Comparison of ENCODE assay signal across 8 cellular contexts in the genomic region with DNA sequence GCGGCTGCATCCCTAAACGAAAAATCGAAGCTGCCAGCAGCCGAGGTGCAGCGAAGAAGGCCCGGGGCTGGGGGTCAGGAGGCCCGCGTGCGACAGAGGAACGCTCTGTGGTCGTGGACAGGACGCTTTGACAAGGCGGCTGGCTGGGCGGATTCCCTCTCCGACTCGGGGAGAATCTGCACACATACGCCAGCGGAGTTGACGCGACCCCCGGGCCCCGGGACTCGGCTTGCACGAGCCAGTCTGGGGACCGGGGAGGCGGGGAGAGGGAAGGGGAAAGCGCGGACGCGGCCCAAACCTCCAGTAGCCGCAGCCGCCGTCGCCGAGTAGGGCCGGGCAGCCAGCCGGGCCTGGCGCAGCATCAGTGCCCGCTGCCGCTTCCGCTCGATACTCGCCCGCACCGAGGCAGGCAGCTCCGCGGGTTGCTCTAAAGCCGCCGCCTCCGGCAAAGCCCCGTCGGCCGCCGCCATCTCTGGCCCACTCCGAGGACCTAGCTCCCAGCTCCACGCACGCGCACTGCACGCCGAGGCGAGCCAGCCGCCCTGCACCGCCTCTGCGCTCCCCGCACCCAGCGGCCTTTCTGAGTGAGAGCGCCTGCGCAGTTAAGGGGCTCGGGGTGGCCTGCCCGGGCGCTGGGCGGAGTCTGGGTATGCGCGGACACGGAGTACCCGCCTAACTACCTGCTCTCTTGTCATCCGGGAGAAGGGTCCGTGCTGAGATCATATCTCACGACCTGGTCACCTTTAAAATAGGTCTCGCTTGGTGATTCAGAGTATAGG. TPM values are rescaled to one million over a fixed set of nuclear protein-coding genes. Genes with fewer than 3 reads are reported as not detected.
A peak's percentile ranks its signal among the peaks of the same experiment; 100 is the strongest.
DNase-seq lines count a peak whose midpoint lies in the region; ATAC-seq, FAIRE-seq and TF ChIP-seq lines count a peak whose summit lies in the region.

A gene (minus strand): TSS at position 518 of the 779 bp plus-strand sequence. CDS start 48 bp downstream, at position 470.

- DNase-seq in AG04449 (ENCODE audit: low read depth, low spot score): peak; percentile 36
- DNase-seq in NCI-H2196 (lab: John Stamatoyannopoulos, UW; ENCODE audit: unreplicated experiment): peak; percentile 97
- DNase-seq in WERI-Rb-1: peak; percentile 99
- DNase-seq in breast epithelium (ENCODE audit: low spot score in 2 of 2): peak; percentile 92 to 96
- DNase-seq in iPS-NIHi11 (ENCODE audit: low spot score): peak; percentile 99
- DNase-seq in small intestine: peak; percentile 98

- no peaks in the 10 kb centered on the region for H3K27me3 ChIP-seq in WERI-Rb-1 (ENCODE audit: insufficient read depth, low read depth, severe bottlenecking)
- H3K27me3 ChIP-seq in breast epithelium: no peaks in the 10 kb centered on the region
- H3K27me3 ChIP-seq in small intestine (ENCODE audit: control insufficient read depth in 2 of 2, insufficient read depth in 2 of 2, low read length in 2 of 2): no peaks in the 10 kb centered on the region

- H3K4me1 ChIP-seq in breast epithelium: peaks cover 0 to 16% of the 10 kb centered on the region in 2 donors
- peaks cover 5 to 13% of the 10 kb centered on the region in 2 donors for H3K4me1 ChIP-seq in small intestine (ENCODE audit: control insufficient read depth in 2 of 2, insufficient read depth in 1 of 2, low read depth in 1 of 2, low read length in 1 of 2)

- H3K27ac ChIP-seq in WERI-Rb-1 (peak within 1 kb of the TSS; percentile 84), breast epithelium (peak within 1 kb of the TSS; percentile 93 to 97), small intestine (ENCODE audit: low read depth in 1 of 2, low read length in 1 of 2) (peak within 1 kb of the TSS; percentile 71 to 97)

- 0% methylated on average over 53 to 80 of the region's 80 CpGs for WGBS in small intestine, 3 donors

- H3K4me3 ChIP-seq in AG04449 (ENCODE audit: low read depth, low read length) (peak within 1 kb of the TSS; percentile 75), WERI-Rb-1 (ENCODE audit: low read depth, low read length) (peak within 1 kb of the TSS; percentile 96), breast epithelium (peak within 1 kb of the TSS; percentile 84 to 89 (median 87)), small intestine (ENCODE audit: low read depth in 1 of 2, low read length in 2 of 2) (peak within 1 kb of the TSS; percentile 83 to 91)

- H3K36me3 ChIP-seq in WERI-Rb-1 (peaks cover 21% of the 10 kb centered on the region), breast epithelium (no peaks in the 10 kb centered on the region), small intestine (ENCODE audit: control insufficient read depth in 2 of 2, insufficient read depth in 2 of 2, low read length in 2 of 2) (no peaks in the 10 kb centered on the region)

- H3K9me3 ChIP-seq in WERI-Rb-1 (ENCODE audit: severe bottlenecking) (no peaks in the 10 kb centered on the region), breast epithelium (no peaks in the 10 kb centered on the region), small intestine (ENCODE audit: control insufficient read depth, low read depth) (no peaks in the 10 kb centered on the region)

- intact Hi-C loops in breast epithelium (cut with DNase I; ENCODE audit: low total_unique reads): no loop called here

- no peak for TF ChIP-seq CTCF in AG04449 (IDR thresholded peaks at IDR 0.05; ENCODE audit: insufficient read depth, low read length, missing control alignments)
- no peak for TF ChIP-seq CTCF in WERI-Rb-1 (IDR thresholded peaks at IDR 0.05; ENCODE audit: low read depth, low read length)
- TF ChIP-seq CTCF in breast epithelium (IDR thresholded peaks at IDR 0.05): peak in 1 of 3 donors; percentile 8

- FAIRE-seq in small intestine (lab: Jason Lieb, UNC): no peak

- peak; percentile 64 for TF ChIP-seq POLR2A in breast epithelium (IDR thresholded peaks at IDR 0.05)

- CTCF ChIA-PET in AG04449 (lab: Yijun Ruan, JAX): interaction anchor here (0.8 to 4.8 kb wide), 8 partner anchors 11 to 227 kb away, joined by 3 to 30 read pairs (median 4); a partner anchor contains a TSS

- POLR2A ChIA-PET in AG04449 (lab: Yijun Ruan, JAX): interaction anchor here (0.9 to 1.4 kb wide), 2 partner anchors 23 to 225 kb away, joined by 4 read pairs; a partner anchor contains a TSS

- peak; percentile 79 for ATAC-seq in GM18870 (IDR thresholded peaks at IDR 0.05; ENCODE audit: unreplicated experiment)
- peak; percentile 93 for ATAC-seq in HG03108 (IDR thresholded peaks at IDR 0.05; ENCODE audit: unreplicated experiment)

RNA-seq across cellular contexts. Expression of the gene that starts here (rescaled TPM):
- 10 to 100 TPM; 15.4 to 16.8 (median 16.7) TPM for total RNA-seq in breast epithelium
- polyA plus RNA-seq in small intestine: 10 to 100 TPM; 15.4 to 21.6 (median 19.2) TPM

Comparison
In these comparisons a context has a peak if more than half of its experiments do, and no peak if none do; other contexts are left out.
1. Peak in every context shown above with its lines: DNase-seq, ATAC-seq, H3K4me3 ChIP-seq and H3K27ac ChIP-seq.
2. DNase-seq: peak in every context shown above with its lines; median percentile 99 in WERI-Rb-1; 99 in iPS-NIHi11; 98 in small intestine; 97 in NCI-H2196; 94 in breast epithelium; 36 in AG04449.